ENCODE assay signal across 10 cellular contexts in the genomic region with DNA sequence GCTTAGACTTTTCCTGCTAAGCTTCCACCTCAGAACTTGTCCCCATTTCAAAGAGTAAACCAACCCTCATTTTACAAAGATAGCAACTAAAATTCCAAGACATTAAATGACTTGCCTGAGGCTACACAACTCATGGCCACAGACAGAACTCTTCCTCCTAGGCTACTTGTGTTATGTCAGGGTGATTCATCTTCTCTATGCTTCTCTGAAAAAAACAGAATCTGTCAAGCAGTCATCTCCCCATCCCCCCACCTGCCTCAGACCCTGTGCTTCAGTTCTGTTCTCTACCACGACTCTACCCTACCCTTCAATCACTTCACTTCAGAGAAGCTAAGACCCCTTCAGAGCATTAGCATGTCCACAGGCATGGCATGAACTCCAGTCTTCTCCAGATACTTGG.
DNase-seq lines count a peak whose midpoint lies in the region; ATAC-seq, FAIRE-seq and TF ChIP-seq lines count a peak whose summit lies in the region.
"Had no signal": no experiment of that assay in that cellular context is flagged by ENCODE, and none has a peak within 500 bp of the region (broad histone marks: within the 10 kb centered on the region; RNA-seq: fewer than 3 reads in every experiment).

No MANE protein-coding gene starts in this region.

- peaks cover 22% of the 10 kb centered on the region for H3K36me3 Mint-ChIP-seq in activated naive CD8-positive, alpha-beta T cell treated with anti-CD3 and anti-CD28 coated beads for 36 hours

- H3K27me3 Mint-ChIP-seq in activated naive CD8-positive, alpha-beta T cell treated with anti-CD3 and anti-CD28 coated beads for 36 hours = no peaks in the 10 kb centered on the region

- CTCF ChIA-PET in RWPE1 (lab: Yijun Ruan, JAX) = no interaction called here

- H3K9me3 Mint-ChIP-seq in activated naive CD8-positive, alpha-beta T cell treated with anti-CD3 and anti-CD28 coated beads for 36 hours = peaks cover 20% of the 10 kb centered on the region

- peaks cover 75% of the 10 kb centered on the region for H3K4me1 Mint-ChIP-seq in activated naive CD8-positive, alpha-beta T cell treated with anti-CD3 and anti-CD28 coated beads for 36 hours

- peak overlapping the region; percentile 85 for H3K27ac Mint-ChIP-seq in activated naive CD8-positive, alpha-beta T cell treated with anti-CD3 and anti-CD28 coated beads for 36 hours

- POLR2A ChIA-PET in RWPE1 (lab: Yijun Ruan, JAX; ENCODE audit: low non-redundant PET) = no interaction called here

- ATAC-seq in GM21529 (IDR thresholded peaks at IDR 0.05; ENCODE audit: unreplicated experiment) = no peak

- FAIRE-seq in GM18507 (lab: Jason Lieb, UNC) = peak; percentile 54

- DNase-seq in GM18507 (ENCODE audit: extremely low spot score, insufficient read length, low read depth) = no peak
- DNase-seq in RWPE1 (ENCODE audit: low spot score) = peak; percentile 62
- no peak for DNase-seq in activated naive CD8-positive, alpha-beta T cell treated with anti-CD3 and anti-CD28 coated beads for 36 hours
- peak; percentile 23 for DNase-seq in retina
- DNase-seq in AG20443 (ENCODE audit: low spot score) = no peak
- no peak for DNase-seq in NCI-H1417 treated with DMSO at 0.1 percent for 48 hours (lab: John Stamatoyannopoulos, UW)
- DNase-seq in SK-N-DZ (ENCODE audit: low spot score) = no peak
- DNase-seq: midbrain, NCI-H146 had no signal

- H3K27ac ChIP-seq in RWPE1 = no peak overlapping the region

- TF ChIP-seq CTCF in RWPE1 (conservative IDR thresholded peaks at IDR 0.05; ENCODE audit: low read depth) = no peak

- H3K4me3 Mint-ChIP-seq in activated naive CD8-positive, alpha-beta T cell treated with anti-CD3 and anti-CD28 coated beads for 36 hours = no peak overlapping the region

Comparison
In these comparisons a context has a peak if more than half of its experiments do, and no peak if none do; other contexts are left out.
1. DNase-seq: peak in RWPE1 (single experiment) and retina (single experiment); none in GM18507 (single experiment), activated naive CD8-positive, alpha-beta T cell treated with anti-CD3 and anti-CD28 coated beads for 36 hours (single experiment), AG20443 (single experiment), NCI-H1417 treated with DMSO at 0.1 percent for 48 hours (single experiment) and SK-N-DZ (single experiment).